ENCODE assay signal across 40 cellular contexts in genomic region chr14:24857277-24857676, GRCh38.
"Had no signal": no experiment of that assay in that cellular context is flagged by ENCODE, and none has a peak within 500 bp of the region (broad histone marks: within the 10 kb centered on the region; RNA-seq: fewer than 3 reads in every experiment).

No MANE protein-coding gene starts in this region.

- H3K36me3 Mint-ChIP-seq: activated CD8-positive, alpha-beta memory T cell treated with anti-CD3 and anti-CD28 coated beads, Interleukin-2, amount 10 ng/mL, durations not matched to agents 7 days and 5 days; activated naive CD8-positive, alpha-beta T cell treated with anti-CD3 and anti-CD28 coated beads for 36 hours had no signal

- ATAC-seq: activated CD8-positive, alpha-beta memory T cell treated with anti-CD3 and anti-CD28 coated beads, Interleukin-2, amount 10 ng/mL, durations not matched to agents 7 days and 5 days; activated T-cell treated with anti-CD3 and anti-CD28 coated beads, Interleukin-2, amount 50 U/mL, for 72 hours; activated T-helper 17 cell treated with anti-CD3 and anti-CD28 coated beads, Interleukin-2, amount 50 U/mL, for 72 hours; PC-3; Right ventricle myocardium inferior; SK-N-SH treated with all-trans-retinoic acid at 6 μM for 48 hours had no signal

- H3K4me3 ChIP-seq: MG63, Peyer's patch had no signal

- H3K9me3 ChIP-seq: MG63, Peyer's patch had no signal

- H3K9me3 Mint-ChIP-seq: activated B cell treated with CpG ODN at 0.5 μM for 24 hours; activated CD4-positive, alpha-beta memory T cell treated with anti-CD3 and anti-CD28 coated beads, Interleukin-2, amount 10 ng/mL, durations not matched to agents 7 days and 5 days; activated naive CD8-positive, alpha-beta T cell treated with anti-CD3 and anti-CD28 coated beads for 36 hours; activated T-cell treated with anti-CD3 and anti-CD28 coated beads, Interleukin-2, amount 50 U/mL, for 72 hours; activated T-helper 17 cell treated with anti-CD3 and anti-CD28 coated beads, Interleukin-2, amount 50 U/mL, for 72 hours had no signal

- H3K36me3 ChIP-seq: brain microvascular endothelial cell, MG63 had no signal

- H3K4me1 Mint-ChIP-seq: activated B cell treated with CpG ODN at 0.5 μM for 24 hours; activated CD4-positive, alpha-beta memory T cell treated with anti-CD3 and anti-CD28 coated beads, Interleukin-2, amount 10 ng/mL, durations not matched to agents 7 days and 5 days; activated CD8-positive, alpha-beta memory T cell treated with anti-CD3 and anti-CD28 coated beads, Interleukin-2, amount 10 ng/mL, durations not matched to agents 7 days and 5 days; activated naive CD8-positive, alpha-beta T cell treated with anti-CD3 and anti-CD28 coated beads for 36 hours; activated T-helper 17 cell treated with anti-CD3 and anti-CD28 coated beads, Interleukin-2, amount 50 U/mL, for 72 hours had no signal

- DNase-seq: activated B cell treated with CpG ODN at 0.5 μM for 24 hours; activated CD4-positive, alpha-beta memory T cell treated with anti-CD3 and anti-CD28 coated beads, Interleukin-2, amount 10 ng/mL, durations not matched to agents 7 days and 5 days; activated CD4-positive, alpha-beta T cell treated with anti-CD3 and anti-CD28 coated beads for 4 hours; activated CD4-positive, CD25-positive, alpha-beta regulatory T cell treated with anti-CD3 and anti-CD28 coated beads, Interleukin-2, amount 50 U/mL, for 72 hours; activated CD8-positive, alpha-beta memory T cell treated with anti-CD3 and anti-CD28 coated beads for 24 hours; activated CD8-positive, alpha-beta memory T cell treated with anti-CD3 and anti-CD28 coated beads, Interleukin-2, amount 10 ng/mL, durations not matched to agents 7 days and 5 days; activated CD8-positive, alpha-beta memory T cell treated with anti-CD3 and anti-CD28 coated beads, Interleukin-2, amount 50 U/mL, for 48 hours; activated effector memory CD4-positive, alpha-beta T cell treated with anti-CD3 and anti-CD28 coated beads, Interleukin-2, amount 50 U/mL, for 16 hours; activated naive CD4-positive, alpha-beta T cell; activated naive CD4-positive, alpha-beta T cell treated with anti-CD3 and anti-CD28 coated beads, Interleukin-2, amount 50 U/mL, for 16 hours; activated naive CD8-positive, alpha-beta T cell treated with anti-CD3 and anti-CD28 coated beads for 36 hours; activated T-cell treated with anti-CD3 and anti-CD28 coated beads, Interleukin-2, amount 50 U/mL, for 72 hours; amniotic stem cell; aorta; brain microvascular endothelial cell; central memory CD4-positive, alpha-beta T cell; Kasumi-1; KG1; MG63; NCI-H1048; NCI-H1105 treated with DMSO at 0.1 percent for 48 hours; NCI-H1436 treated with DMSO at 0.1 percent for 48 hours; NCI-H1694 treated with DMSO at 0.1 percent for 48 hours; NCI-H2029; NCI-H2171 treated with DMSO at 0.1 percent for 48 hours; NCI-H345; NCI-H524 treated with DMSO at 0.1 percent for 48 hours; NCI-H82; NK-92 treated with Interleukin-12 subunit alpha and Interleukin-12 subunit beta, amount 100 ng/mL, for 24 hours; PC-3; Peyer's patch; RPMI8226; SIG-M5; T-helper 1 cell; T-helper 2 cell; T-helper 9 cell had no signal

- H3K27ac ChIP-seq: brain microvascular endothelial cell, Peyer's patch, VCaP had no signal

- H3K4me3 Mint-ChIP-seq: activated B cell treated with CpG ODN at 0.5 μM for 24 hours; activated CD4-positive, alpha-beta memory T cell treated with anti-CD3 and anti-CD28 coated beads, Interleukin-2, amount 10 ng/mL, durations not matched to agents 7 days and 5 days; activated CD8-positive, alpha-beta memory T cell treated with anti-CD3 and anti-CD28 coated beads, Interleukin-2, amount 10 ng/mL, durations not matched to agents 7 days and 5 days; activated naive CD8-positive, alpha-beta T cell treated with anti-CD3 and anti-CD28 coated beads for 36 hours; activated T-cell treated with anti-CD3 and anti-CD28 coated beads, Interleukin-2, amount 50 U/mL, for 72 hours; activated T-helper 17 cell treated with anti-CD3 and anti-CD28 coated beads, Interleukin-2, amount 50 U/mL, for 72 hours had no signal

- H3K27me3 ChIP-seq: brain microvascular endothelial cell, MG63, Peyer's patch had no signal

- H3K27ac Mint-ChIP-seq: activated B cell treated with CpG ODN at 0.5 μM for 24 hours; activated CD4-positive, alpha-beta memory T cell treated with anti-CD3 and anti-CD28 coated beads, Interleukin-2, amount 10 ng/mL, durations not matched to agents 7 days and 5 days; activated CD8-positive, alpha-beta memory T cell treated with anti-CD3 and anti-CD28 coated beads, Interleukin-2, amount 10 ng/mL, durations not matched to agents 7 days and 5 days; activated naive CD8-positive, alpha-beta T cell treated with anti-CD3 and anti-CD28 coated beads for 36 hours; activated T-cell treated with anti-CD3 and anti-CD28 coated beads, Interleukin-2, amount 50 U/mL, for 72 hours; activated T-helper 17 cell treated with anti-CD3 and anti-CD28 coated beads, Interleukin-2, amount 50 U/mL, for 72 hours had no signal
